Comparison of ENCODE assay signal across 9 cellular contexts in the genomic region with DNA sequence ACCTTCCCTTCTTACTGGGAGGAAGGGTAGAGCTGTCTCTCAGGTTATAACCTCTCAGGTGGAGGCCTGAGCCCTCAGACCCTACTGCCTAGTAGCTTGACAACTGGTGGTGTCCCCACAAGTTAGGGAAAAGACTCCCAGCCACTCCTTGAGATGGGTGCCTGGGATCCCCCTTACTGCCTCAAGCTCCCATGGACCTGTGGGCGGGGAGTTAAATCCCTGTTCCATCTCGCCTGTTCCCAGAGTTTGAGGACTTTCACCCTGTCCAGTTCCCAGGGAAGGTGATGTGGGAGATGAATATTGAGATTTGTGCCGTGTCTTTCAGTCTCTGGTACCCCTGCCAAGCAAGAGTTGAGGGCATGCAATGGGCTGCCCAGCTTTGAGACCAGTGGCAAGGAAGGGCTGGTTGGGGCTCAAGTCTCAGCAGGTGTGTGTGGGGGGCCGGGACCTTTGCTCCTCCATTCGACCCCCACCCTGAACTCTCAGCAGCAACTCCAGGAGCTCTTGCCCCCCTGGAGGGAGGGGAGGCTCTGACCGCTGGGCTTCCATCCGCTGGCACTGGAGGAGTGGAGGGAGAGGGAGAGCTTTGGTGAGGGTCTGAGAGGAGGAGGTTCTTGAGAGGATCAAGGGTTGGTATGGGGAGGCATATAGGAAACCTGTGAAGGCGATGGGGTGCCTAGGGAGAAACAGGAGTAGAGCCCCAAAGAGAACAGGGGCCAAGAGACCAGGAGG. TPM values are rescaled to one million over a fixed set of nuclear protein-coding genes. Genes with fewer than 3 reads are reported as not detected.
DNase-seq lines count a peak whose midpoint lies in the region; ATAC-seq and TF ChIP-seq lines count a peak whose summit lies in the region.
"Had no signal": no experiment of that assay in that cellular context is flagged by ENCODE, and none has a peak within 500 bp of the region (broad histone marks: within the 10 kb centered on the region; RNA-seq: fewer than 3 reads in every experiment).

No MANE protein-coding gene starts in this region.

- H3K36me3 ChIP-seq in SU-DHL-6 (ENCODE audit: low read length) (no peaks in the 10 kb centered on the region), esophagus squamous epithelium (peaks cover 9 to 22% (median 13%) of the 10 kb centered on the region in 3 donors), psoas muscle (ENCODE audit: insufficient read depth in 1 of 2, low read depth in 1 of 2) (peaks cover 0 to 19% of the 10 kb centered on the region in 2 donors)

- ATAC-seq in psoas muscle (no peak), GM18511 (IDR thresholded peaks at IDR 0.05; ENCODE audit: unreplicated experiment) (no peak), HG02981 (IDR thresholded peaks at IDR 0.05; ENCODE audit: unreplicated experiment) (no peak)

- H2AFZ ChIP-seq in SU-DHL-6 (ENCODE audit: low read depth, low read length, severe bottlenecking): no peak overlapping the region

- peak overlapping the region; percentile 63 for H3K4me3 ChIP-seq in GM08714 (ENCODE audit: low read length)
- peak overlapping the region; percentile 60 for H3K4me3 ChIP-seq in SU-DHL-6 (ENCODE audit: insufficient read depth, low read length, poor library complexity, severe bottlenecking)
- H3K4me3 ChIP-seq in esophagus squamous epithelium: peak overlapping the region; percentile 33 to 88 (median 78)
- peak overlapping the region; percentile 77 for H3K4me3 ChIP-seq in psoas muscle

- TF ChIP-seq CTCF in SU-DHL-6 (IDR thresholded peaks at IDR 0.05; ENCODE audit: insufficient read depth, low read length, poor library complexity, severe bottlenecking) (no peak), esophagus squamous epithelium (IDR thresholded peaks at IDR 0.05) (no peak), psoas muscle (IDR thresholded peaks at IDR 0.05) (no peak)

- DNase-seq in esophagus squamous epithelium (lab: John Stamatoyannopoulos, UW) (no peak), psoas muscle (no peak), SIG-M5 (lab: John Stamatoyannopoulos, UW) (no peak), GM19240 (ENCODE audit: insufficient read length, low spot score) (no peak)
- DNase-seq: KBM-7 had no signal

- WGBS in esophagus squamous epithelium, 2 donors: 61 to 67% methylated on average over 5 to 6 of the region's 8 CpGs
- 79 to 83% (median 81%) methylated on average over 8 of the region's 8 CpGs for WGBS in psoas muscle, 3 donors

- peaks cover 32% of the 10 kb centered on the region for H3F3A ChIP-seq in SU-DHL-6 (ENCODE audit: insufficient read depth)

- H3K9me2 ChIP-seq in SU-DHL-6 (replicated peaks; ENCODE audit: insufficient read depth, low read length): no peaks in the 10 kb centered on the region

- H3K9me3 ChIP-seq in SU-DHL-6 (ENCODE audit: insufficient read depth, low read length) (no peaks in the 10 kb centered on the region), esophagus squamous epithelium (no peaks in the 10 kb centered on the region), psoas muscle (no peaks in the 10 kb centered on the region)

- peak overlapping the region; percentile 95 for H3K4me2 ChIP-seq in SU-DHL-6 (ENCODE audit: low read depth, low read length, poor library complexity, severe bottlenecking)

- TF ChIP-seq POLR2A in esophagus squamous epithelium (IDR thresholded peaks at IDR 0.05): no peak

- H3K27ac ChIP-seq in SU-DHL-6 (ENCODE audit: low read depth, low read length) (peak overlapping the region; percentile 87), esophagus squamous epithelium (peak overlapping the region; percentile 95 to 99 (median 98)), psoas muscle (peak overlapping the region; percentile 91)

- peaks cover 30% of the 10 kb centered on the region for H3K79me2 ChIP-seq in SU-DHL-6 (ENCODE audit: insufficient read depth, low read length)

- H3K9ac ChIP-seq in SU-DHL-6 (ENCODE audit: low read length): peak overlapping the region; percentile 91

- H4K20me1 ChIP-seq in SU-DHL-6 (ENCODE audit: low read depth, low read length): no peaks in the 10 kb centered on the region

- H3K4me1 ChIP-seq in esophagus squamous epithelium (peaks cover 22 to 87% (median 49%) of the 10 kb centered on the region in 3 donors), psoas muscle (peaks cover 18% of the 10 kb centered on the region)

- H3K27me3 ChIP-seq in SU-DHL-6 (ENCODE audit: low read length) (no peaks in the 10 kb centered on the region), esophagus squamous epithelium (no peaks in the 10 kb centered on the region), psoas muscle (ENCODE audit: insufficient read depth in 3 of 3, low read length in 2 of 3) (no peaks in the 10 kb centered on the region)

- intact Hi-C loops in esophagus squamous epithelium (cut with DNase I): no loop called here
- intact Hi-C loops in psoas muscle (cut with DNase I): loop anchor here in 1 of 2 donors (1.0 to 10.0 kb wide), 2 partner anchors 73 to 1004 kb away; a partner anchor contains a TSS

RNA-seq across cellular contexts. Expression of a gene that starts 1.1 kb away (rescaled TPM):
- total RNA-seq in esophagus squamous epithelium (10 to 100 TPM; 27.1 to 40.2 (median 28.9) TPM), psoas muscle (10 to 100 TPM; 36.1 to 46.7 (median 37.5) TPM)
- 10 to 100 TPM; 20.4 to 27.4 (median 22.1) TPM for polyA plus RNA-seq in psoas muscle

RNA-seq across cellular contexts. Expression of a gene that starts 1.3 kb away (rescaled TPM):
- total RNA-seq in esophagus squamous epithelium: 10 to 100 TPM in 2 of 4 donors, 1 to 10 TPM in 2; 1.6 to 14.1 (median 6.5) TPM
- 1 to 10 TPM; 1.7 to 5.1 (median 3.5) TPM for total RNA-seq in psoas muscle
- 1 to 10 TPM; 1.5 to 2.7 (median 2.6) TPM for polyA plus RNA-seq in psoas muscle

RNA-seq across cellular contexts. Expression of a gene that starts 7.1 kb away (rescaled TPM):
- total RNA-seq in esophagus squamous epithelium (1 to 10 TPM in 3 of 4 donors, under 1 TPM in 1; 0.59 to 1.7 (median 1.4) TPM), psoas muscle (1 to 10 TPM in 3 of 4 donors, under 1 TPM in 1; 0.85 to 2.0 (median 1.4) TPM)
- 1 to 10 TPM in 1 of 3 donors, under 1 TPM in 2; 0.79 to 1.7 (median 0.91) TPM for polyA plus RNA-seq in psoas muscle

RNA-seq across cellular contexts. Expression of a gene that starts 12.9 kb away (rescaled TPM):
- total RNA-seq in esophagus squamous epithelium: 10 to 100 TPM; 20.8 to 59.0 (median 40.8) TPM
- 10 to 100 TPM; 52.0 to 91.1 (median 57.0) TPM for total RNA-seq in psoas muscle
- polyA plus RNA-seq in psoas muscle: 100 to 1,000 TPM; 110 to 122 (median 113) TPM

RNA-seq across cellular contexts. Expression of a gene that starts 15.2 kb away (rescaled TPM):
- total RNA-seq in esophagus squamous epithelium (10 to 100 TPM; 17.6 to 34.0 (median 19.1) TPM), psoas muscle (10 to 100 TPM; 36.8 to 59.8 (median 47.7) TPM)
- 10 to 100 TPM; 35.0 to 77.8 (median 38.0) TPM for polyA plus RNA-seq in psoas muscle
